Comparison of ENCODE assay signal across 15 cellular contexts in genomic region chr1:172273668-172274396, GRCh38.
DNase-seq lines count a peak whose midpoint lies in the region; ATAC-seq, FAIRE-seq and TF ChIP-seq lines count a peak whose summit lies in the region.
"Had no signal": no experiment of that assay in that cellular context is flagged by ENCODE, and none has a peak within 500 bp of the region (broad histone marks: within the 10 kb centered on the region; RNA-seq: fewer than 3 reads in every experiment).

No MANE protein-coding gene starts in this region.

- no peak overlapping the region for H3K4me3 ChIP-seq in NB4 (ENCODE audit: low read depth, low read length)
- no peak overlapping the region for H3K4me3 ChIP-seq in K562
- H3K4me3 ChIP-seq: lung had no signal

- no peak for TF ChIP-seq EP300 in K562 (IDR thresholded peaks at IDR 0.05; ENCODE audit: low read length)

- H3K4me3 Mint-ChIP-seq in natural killer cell treated with Interleukin-12 subunit alpha and Interleukin-12 subunit beta and Interleukin-15 and Interleukin-18, amount 100 ng/mL, for 72 hours: peak overlapping the region; percentile 55
- no peak overlapping the region for H3K4me3 Mint-ChIP-seq in natural killer cell
- H3K4me3 Mint-ChIP-seq: activated B cell treated with CpG ODN at 0.5 μM for 24 hours, neural crest cell, T-cell had no signal

- H3K27ac Mint-ChIP-seq in natural killer cell treated with Interleukin-12 subunit alpha and Interleukin-12 subunit beta and Interleukin-15 and Interleukin-18, amount 100 ng/mL, for 72 hours: peak overlapping the region; percentile 57 to 73
- no peak overlapping the region for H3K27ac Mint-ChIP-seq in natural killer cell
- H3K27ac Mint-ChIP-seq: activated B cell treated with CpG ODN at 0.5 μM for 24 hours, T-cell had no signal

- no peaks in the 10 kb centered on the region for H3K79me2 ChIP-seq in K562 (ENCODE audit: control insufficient read depth, insufficient read depth, low read length)

- intact Hi-C loops in natural killer cell (cut with micrococcal nuclease) (no loop called here), K562 (cut with micrococcal nuclease) (no loop called here)

- in situ Hi-C loops in K562 (cut with MboI): no loop called here

- FAIRE-seq in K562 (lab: Jason Lieb, UNC): no peak
- FAIRE-seq: endometrium had no signal

- no peak overlapping the region for H3K27ac ChIP-seq in K562 (ENCODE audit: extremely low read depth, low read depth, low read length)

- CTCF ChIA-PET in K562 (lab: Yijun Ruan, JAX; ENCODE audit: low intra/inter-chr PET ratio): no interaction called here

- TF ChIP-seq CTCF in natural killer cell (IDR thresholded peaks at IDR 0.05) (no peak), NB4 (IDR thresholded peaks at IDR 0.05; ENCODE audit: low read depth, low read length) (no peak), K562 (IDR thresholded peaks at IDR 0.05 in 2 of 3, conservative IDR thresholded peaks at IDR 0.05 in 1 of 3; ENCODE audit: insufficient read depth in 2 of 3, low read depth in 1 of 3, low read length in 3 of 3) (no peak)

- H3K9me3 ChIP-seq in K562 (replicated peaks; ENCODE audit: control insufficient read depth, insufficient read depth, low read depth, low read length): no peaks in the 10 kb centered on the region

- no peaks in the 10 kb centered on the region for H3K27me3 Mint-ChIP-seq in natural killer cell treated with Interleukin-12 subunit alpha and Interleukin-12 subunit beta and Interleukin-15 and Interleukin-18, amount 100 ng/mL, for 72 hours
- H3K27me3 Mint-ChIP-seq in natural killer cell (ENCODE audit: low read depth in 2 of 2): no peaks in the 10 kb centered on the region
- H3K27me3 Mint-ChIP-seq: activated B cell treated with CpG ODN at 0.5 μM for 24 hours, T-cell had no signal

- peak; percentile 71 to 85 for ATAC-seq in natural killer cell treated with Interleukin-12 subunit alpha and Interleukin-12 subunit beta and Interleukin-15 and Interleukin-18, amount 100 ng/mL, for 72 hours
- ATAC-seq in natural killer cell: no peak
- no peak for ATAC-seq in K562
- ATAC-seq in HG02885 (IDR thresholded peaks at IDR 0.05; ENCODE audit: poor library complexity, unreplicated experiment): no peak
- no peak for ATAC-seq in GM21619 (IDR thresholded peaks at IDR 0.05; ENCODE audit: unreplicated experiment)
- ATAC-seq: T-cell had no signal

- peak; percentile 62 for DNase-seq in natural killer cell treated with Interleukin-12 subunit alpha and Interleukin-12 subunit beta and Interleukin-15 and Interleukin-18, amount 100 ng/mL, for 72 hours (ENCODE audit: low spot score)
- no peak for DNase-seq in natural killer cell
- DNase-seq in NB4 (ENCODE audit: low read depth): peak; percentile 46
- DNase-seq in K562 (ENCODE audit: extremely low read depth in 1 of 4, low spot score in 3 of 4): no peak
- DNase-seq in activated naive CD4-positive, alpha-beta T cell treated with Interleukin-2 at 50 U/mL for 16 hours: no peak
- DNase-seq: activated B cell treated with CpG ODN at 0.5 μM for 24 hours, GOT3, NCI-H2081, NCI-H526, T-cell had no signal

- 0% methylated on average over 4 of the region's 4 CpGs for WGBS in K562 (ENCODE audit: insufficient coverage, low coverage, missing lambda C conversion rate)

- H3K36me3 Mint-ChIP-seq in natural killer cell treated with Interleukin-12 subunit alpha and Interleukin-12 subunit beta and Interleukin-15 and Interleukin-18, amount 100 ng/mL, for 72 hours: no peaks in the 10 kb centered on the region
- H3K36me3 Mint-ChIP-seq in natural killer cell: no peaks in the 10 kb centered on the region
- H3K36me3 Mint-ChIP-seq: T-cell had no signal

- POLR2A ChIA-PET in K562 (lab: Yijun Ruan, JAX): interaction anchor here (1.4 kb wide), 1 partner anchor 21 kb away, joined by 3 read pairs; no protein-coding TSS in a partner anchor

- H3K27me3 ChIP-seq in K562 (ENCODE audit: control insufficient read depth in 2 of 2, insufficient read depth in 2 of 2, low read length in 2 of 2): no peaks in the 10 kb centered on the region

- no peak for TF ChIP-seq RAD21 in K562 (CRISPR knock-in tag; conservative IDR thresholded peaks at IDR 0.05 in 1 of 2, IDR thresholded peaks at IDR 0.05 in 1 of 2)

- BruUV-seq in K562 (replicated peaks; lab: Mats Ljungman, UMichigan): no TSS peak

- H3K36me3 ChIP-seq in K562 (ENCODE audit: control insufficient read depth, insufficient read depth, low read length): no peaks in the 10 kb centered on the region

- no peak overlapping the region for H3K9ac ChIP-seq in K562 (ENCODE audit: insufficient read depth in 1 of 2, low read depth in 2 of 2, low read length in 2 of 2)

- TF ChIP-seq POLR2A in NB4 (IDR thresholded peaks at IDR 0.05; ENCODE audit: extremely low read depth, insufficient read length) (no peak), K562 (conservative IDR thresholded peaks at IDR 0.05) (no peak)

- no peaks in the 10 kb centered on the region for H4K20me1 ChIP-seq in K562 (replicated peaks; ENCODE audit: control insufficient read depth, insufficient read depth, low read length)

- no peaks in the 10 kb centered on the region for H3K9me1 ChIP-seq in K562 (ENCODE audit: control insufficient read depth, insufficient read depth, low read length)

- no peak overlapping the region for H3K4me2 ChIP-seq in K562 (ENCODE audit: insufficient read depth, low read length)

- no peaks in the 10 kb centered on the region for H3K4me1 ChIP-seq in K562 (replicated peaks in 1 of 2; ENCODE audit: control insufficient read depth in 2 of 2, insufficient read depth in 2 of 2, low read length in 2 of 2)

- H3K4me1 Mint-ChIP-seq in natural killer cell treated with Interleukin-12 subunit alpha and Interleukin-12 subunit beta and Interleukin-15 and Interleukin-18, amount 100 ng/mL, for 72 hours (ENCODE audit: low read depth in 2 of 2): peaks cover 14 to 25% of the 10 kb centered on the region in 2 donors
- H3K4me1 Mint-ChIP-seq in natural killer cell: no peaks in the 10 kb centered on the region

- peaks cover 4% of the 10 kb centered on the region for H3K9me3 Mint-ChIP-seq in natural killer cell treated with Interleukin-12 subunit alpha and Interleukin-12 subunit beta and Interleukin-15 and Interleukin-18, amount 100 ng/mL, for 72 hours
- H3K9me3 Mint-ChIP-seq in natural killer cell: no peaks in the 10 kb centered on the region
- H3K9me3 Mint-ChIP-seq: activated B cell treated with CpG ODN at 0.5 μM for 24 hours, neural crest cell, T-cell had no signal

- no peak overlapping the region for H2AFZ ChIP-seq in K562 (ENCODE audit: low read depth, low read length)

TF ChIP-seq in K562, 482 proteins besides CTCF, POLR2A, EP300 and RAD21:
- TF ChIP-seq CEBPG (CRISPR knock-in tag; IDR thresholded peaks at IDR 0.05): no peak
- TF ChIP-seq CEBPG (tag; conservative IDR thresholded peaks at IDR 0.05 in 1 of 2, IDR thresholded peaks at IDR 0.05 in 1 of 2): peak; percentile 72 to 78
- TF ChIP-seq HOXB6 (CRISPR knock-in tag; IDR thresholded peaks at IDR 0.05; ENCODE audit: borderline replicate concordance): no peak
- TF ChIP-seq CSDE1 (IDR thresholded peaks at IDR 0.05): no peak
- TF ChIP-seq LEF1 (IDR thresholded peaks at IDR 0.05): no peak
- peak; percentile 85 for TF ChIP-seq CEBPB (tag; IDR thresholded peaks at IDR 0.05)

Comparison
In these comparisons a context has a peak if more than half of its experiments do, and no peak if none do; other contexts are left out.
1. ATAC-seq: peak in natural killer cell treated with Interleukin-12 subunit alpha and Interleukin-12 subunit beta and Interleukin-15 and Interleukin-18, amount 100 ng/mL, for 72 hours (2 of 2); none in natural killer cell (0 of 3), K562 (single experiment), HG02885 (single experiment) and GM21619 (single experiment).
2. DNase-seq: peak in natural killer cell treated with Interleukin-12 subunit alpha and Interleukin-12 subunit beta and Interleukin-15 and Interleukin-18, amount 100 ng/mL, for 72 hours (single experiment) and NB4 (single experiment); none in natural killer cell (single experiment), K562 (0 of 4) and activated naive CD4-positive, alpha-beta T cell treated with Interleukin-2 at 50 U/mL for 16 hours (single experiment).
3. H3K27ac Mint-ChIP-seq: peak in natural killer cell treated with Interleukin-12 subunit alpha and Interleukin-12 subunit beta and Interleukin-15 and Interleukin-18, amount 100 ng/mL, for 72 hours (2 of 2); none in natural killer cell (0 of 2).